In genomic region chr3:170809021-170809974, GRCh38 we compare ENCODE assay signal across 1 cellular context.
A peak's percentile ranks its signal among the peaks of the same experiment; 100 is the strongest.
TF ChIP-seq lines count a peak whose summit lies in the region.

No MANE protein-coding gene starts in this region.

TF ChIP-seq in K562, 482 proteins besides CTCF, POLR2A, EP300 and RAD21 (continued from another document and continues in another):
- TF ChIP-seq, protein P1, sequence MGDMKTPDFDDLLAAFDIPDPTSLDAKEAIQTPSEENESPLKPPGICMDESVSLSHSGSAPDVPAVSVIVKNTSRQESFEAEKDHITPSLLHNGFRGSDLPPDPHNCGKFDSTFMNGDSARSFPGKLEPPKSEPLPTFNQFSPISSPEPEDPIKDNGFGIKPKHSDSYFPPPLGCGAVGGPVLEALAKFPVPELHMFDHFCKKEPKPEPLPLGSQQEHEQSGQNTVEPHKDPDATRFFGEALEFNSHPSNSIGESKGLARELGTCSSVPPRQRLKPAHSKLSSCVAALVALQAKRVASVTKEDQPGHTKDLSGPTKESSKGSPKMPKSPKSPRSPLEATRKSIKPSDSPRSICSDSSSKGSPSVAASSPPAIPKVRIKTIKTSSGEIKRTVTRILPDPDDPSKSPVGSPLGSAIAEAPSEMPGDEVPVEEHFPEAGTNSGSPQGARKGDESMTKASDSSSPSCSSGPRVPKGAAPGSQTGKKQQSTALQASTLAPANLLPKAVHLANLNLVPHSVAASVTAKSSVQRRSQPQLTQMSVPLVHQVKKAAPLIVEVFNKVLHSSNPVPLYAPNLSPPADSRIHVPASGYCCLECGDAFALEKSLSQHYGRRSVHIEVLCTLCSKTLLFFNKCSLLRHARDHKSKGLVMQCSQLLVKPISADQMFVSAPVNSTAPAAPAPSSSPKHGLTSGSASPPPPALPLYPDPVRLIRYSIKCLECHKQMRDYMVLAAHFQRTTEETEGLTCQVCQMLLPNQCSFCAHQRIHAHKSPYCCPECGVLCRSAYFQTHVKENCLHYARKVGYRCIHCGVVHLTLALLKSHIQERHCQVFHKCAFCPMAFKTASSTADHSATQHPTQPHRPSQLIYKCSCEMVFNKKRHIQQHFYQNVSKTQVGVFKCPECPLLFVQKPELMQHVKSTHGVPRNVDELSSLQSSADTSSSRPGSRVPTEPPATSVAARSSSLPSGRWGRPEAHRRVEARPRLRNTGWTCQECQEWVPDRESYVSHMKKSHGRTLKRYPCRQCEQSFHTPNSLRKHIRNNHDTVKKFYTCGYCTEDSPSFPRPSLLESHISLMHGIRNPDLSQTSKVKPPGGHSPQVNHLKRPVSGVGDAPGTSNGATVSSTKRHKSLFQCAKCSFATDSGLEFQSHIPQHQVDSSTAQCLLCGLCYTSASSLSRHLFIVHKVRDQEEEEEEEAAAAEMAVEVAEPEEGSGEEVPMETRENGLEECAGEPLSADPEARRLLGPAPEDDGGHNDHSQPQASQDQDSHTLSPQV (IDR thresholded peaks at IDR 0.05): peak; percentile 83; the same call in 1 of the 2 replicates
- TF ChIP-seq CEBPB (tag; IDR thresholded peaks at IDR 0.05) (no peak), SRSF1 (IDR thresholded peaks at IDR 0.05; ENCODE audit: low read depth, low read length) (no peak), MAZ (CRISPR knock-in tag; conservative IDR thresholded peaks at IDR 0.05 in 1 of 2, IDR thresholded peaks at IDR 0.05 in 1 of 2) (0 out of 4 replicates have a peak, but pooled peaks of 1 of the 2 experiments have one; percentile 42), ETV6 (IDR thresholded peaks at IDR 0.05; ENCODE audit: borderline replicate concordance in 1 of 2, low read depth in 2 of 2, low read length in 1 of 2) (no peak), ETV6 (CRISPR knock-in tag; IDR thresholded peaks at IDR 0.05; ENCODE audit: borderline replicate concordance) (no peak), CXXC5 (CRISPR knock-in tag; IDR thresholded peaks at IDR 0.05) (peak; percentile 53), TAF7 (tag; IDR thresholded peaks at IDR 0.05) (no peak), ZNF282 (CRISPR knock-in tag; IDR thresholded peaks at IDR 0.05) (no peak), NCOA1 (IDR thresholded peaks at IDR 0.05; ENCODE audit: low read depth) (no peak), MTF1 (CRISPR knock-in tag; IDR thresholded peaks at IDR 0.05; ENCODE audit: borderline replicate concordance) (no peak), ZFP1 (CRISPR knock-in tag; IDR thresholded peaks at IDR 0.05) (no peak), RBM34 (IDR thresholded peaks at IDR 0.05; ENCODE audit: borderline replicate concordance, insufficient read depth, low read length) (no peak), FOS (IDR thresholded peaks at IDR 0.05; ENCODE audit: extremely low read depth, insufficient read length) (no peak), ZNF311 (CRISPR knock-in tag; IDR thresholded peaks at IDR 0.05) (no peak), NFIX (CRISPR knock-in tag; IDR thresholded peaks at IDR 0.05; ENCODE audit: low read depth) (no peak), POLR2G (IDR thresholded peaks at IDR 0.05; ENCODE audit: low read depth, low read length) (no peak), FOXO4 (CRISPR knock-in tag; IDR thresholded peaks at IDR 0.05) (no peak), ZC3H8 (IDR thresholded peaks at IDR 0.05) (no peak), NFXL1 (CRISPR knock-in tag; IDR thresholded peaks at IDR 0.05) (no peak), SMARCA5 (IDR thresholded peaks at IDR 0.05) (no peak), PHB2 (IDR thresholded peaks at IDR 0.05; ENCODE audit: low read depth) (no peak), TSC22D4 (tag; IDR thresholded peaks at IDR 0.05) (no peak), ZBED1 (IDR thresholded peaks at IDR 0.05) (no peak), DACH1 (IDR thresholded peaks at IDR 0.05; ENCODE audit: partially characterized antibody) (no peak), XRCC3 (IDR thresholded peaks at IDR 0.05) (no peak), CREM (IDR thresholded peaks at IDR 0.05; ENCODE audit: low read depth) (no peak), TEAD4 (IDR thresholded peaks at IDR 0.05; ENCODE audit: low read length) (peak; percentile 22; the same call in 1 of the 2 replicates), TEAD4 (CRISPR knock-in tag; IDR thresholded peaks at IDR 0.05; ENCODE audit: borderline replicate concordance) (no peak), ZBTB34 (CRISPR knock-in tag; IDR thresholded peaks at IDR 0.05) (no peak), C11orf30 (IDR thresholded peaks at IDR 0.05; ENCODE audit: low read depth) (peak; percentile 87), HDAC1 (IDR thresholded peaks at IDR 0.05) (peak in 1 of 2 experiments; percentile 43; a peak in 1 of 4 replicates), ZNF140 (CRISPR knock-in tag; IDR thresholded peaks at IDR 0.05) (no peak), RBM25 (IDR thresholded peaks at IDR 0.05; ENCODE audit: low read depth, low read length, severe bottlenecking) (no peak), RCOR1 (IDR thresholded peaks at IDR 0.05; ENCODE audit: borderline replicate concordance in 1 of 2, low read depth in 2 of 2, low read length in 2 of 2) (peak in 1 of 2 experiments; percentile 59; a peak in 1 of 4 replicates), ZEB2 (IDR thresholded peaks at IDR 0.05) (0 out of 2 replicates have a peak, but pooled peaks have one; percentile 31), GABPB2 (CRISPR knock-in tag; conservative IDR thresholded peaks at IDR 0.05) (no peak)
- TF ChIP-seq, protein P2, sequence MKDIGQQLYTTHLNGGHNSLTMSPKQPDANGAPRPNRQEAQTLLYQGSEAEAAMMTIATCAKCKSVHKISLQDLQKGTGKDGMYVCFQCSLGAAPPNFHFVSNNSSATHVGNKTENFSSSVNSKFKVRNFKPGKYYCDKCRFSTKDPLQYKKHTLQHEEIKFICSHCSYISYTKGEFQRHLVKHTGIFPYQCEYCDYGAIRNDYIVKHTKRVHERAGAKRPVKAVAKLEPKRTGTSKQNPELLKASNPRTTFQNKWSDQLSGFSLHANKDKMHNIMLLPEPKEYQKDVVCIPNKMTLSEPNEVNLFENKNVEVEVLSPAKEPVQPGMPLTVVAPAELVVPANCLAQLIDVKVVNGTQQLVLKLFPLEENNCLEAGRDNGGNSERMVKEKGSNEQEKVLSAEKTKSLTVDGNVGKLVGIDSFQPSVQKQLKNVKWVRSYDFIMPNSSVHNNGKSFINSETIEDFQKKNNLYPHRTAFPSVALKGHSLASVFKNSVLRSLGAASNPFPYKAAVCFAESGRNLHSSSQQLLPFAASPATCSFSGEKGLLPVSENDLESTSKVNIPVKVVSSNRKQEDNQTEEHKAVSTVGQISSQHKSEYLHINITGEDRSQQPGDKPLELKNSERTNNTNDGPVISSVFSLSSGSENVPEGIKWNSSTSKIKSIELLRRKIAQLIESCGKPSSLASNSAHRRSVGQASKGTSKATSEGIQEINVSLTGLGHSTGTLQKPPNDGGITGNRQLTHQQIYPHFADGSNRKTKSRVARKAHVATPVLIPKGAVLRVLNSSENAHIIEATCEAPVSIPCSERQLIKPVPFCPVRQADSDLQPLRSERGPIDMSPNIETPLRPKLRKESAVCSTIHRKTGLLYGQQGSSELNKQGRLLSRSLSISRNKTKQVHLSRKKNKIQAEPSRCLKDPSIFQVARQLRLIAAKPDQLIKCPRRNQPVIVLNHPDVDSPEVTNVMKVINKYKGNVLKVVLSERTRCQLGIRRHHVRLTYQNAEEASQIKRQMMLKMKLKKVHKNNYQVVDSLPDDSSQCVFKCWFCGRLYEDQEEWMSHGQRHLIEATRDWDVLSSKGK (CRISPR knock-in tag; IDR thresholded peaks at IDR 0.05): no peak
- TF ChIP-seq, protein P3, sequence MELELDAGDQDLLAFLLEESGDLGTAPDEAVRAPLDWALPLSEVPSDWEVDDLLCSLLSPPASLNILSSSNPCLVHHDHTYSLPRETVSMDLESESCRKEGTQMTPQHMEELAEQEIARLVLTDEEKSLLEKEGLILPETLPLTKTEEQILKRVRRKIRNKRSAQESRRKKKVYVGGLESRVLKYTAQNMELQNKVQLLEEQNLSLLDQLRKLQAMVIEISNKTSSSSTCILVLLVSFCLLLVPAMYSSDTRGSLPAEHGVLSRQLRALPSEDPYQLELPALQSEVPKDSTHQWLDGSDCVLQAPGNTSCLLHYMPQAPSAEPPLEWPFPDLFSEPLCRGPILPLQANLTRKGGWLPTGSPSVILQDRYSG (tag; conservative IDR thresholded peaks at IDR 0.05; ENCODE audit: low read depth): no peak
- TF ChIP-seq, protein P4, sequence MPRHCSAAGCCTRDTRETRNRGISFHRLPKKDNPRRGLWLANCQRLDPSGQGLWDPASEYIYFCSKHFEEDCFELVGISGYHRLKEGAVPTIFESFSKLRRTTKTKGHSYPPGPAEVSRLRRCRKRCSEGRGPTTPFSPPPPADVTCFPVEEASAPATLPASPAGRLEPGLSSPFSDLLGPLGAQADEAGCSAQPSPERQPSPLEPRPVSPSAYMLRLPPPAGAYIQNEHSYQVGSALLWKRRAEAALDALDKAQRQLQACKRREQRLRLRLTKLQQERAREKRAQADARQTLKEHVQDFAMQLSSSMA (CRISPR knock-in tag; IDR thresholded peaks at IDR 0.05): no peak
- TF ChIP-seq, protein P5, sequence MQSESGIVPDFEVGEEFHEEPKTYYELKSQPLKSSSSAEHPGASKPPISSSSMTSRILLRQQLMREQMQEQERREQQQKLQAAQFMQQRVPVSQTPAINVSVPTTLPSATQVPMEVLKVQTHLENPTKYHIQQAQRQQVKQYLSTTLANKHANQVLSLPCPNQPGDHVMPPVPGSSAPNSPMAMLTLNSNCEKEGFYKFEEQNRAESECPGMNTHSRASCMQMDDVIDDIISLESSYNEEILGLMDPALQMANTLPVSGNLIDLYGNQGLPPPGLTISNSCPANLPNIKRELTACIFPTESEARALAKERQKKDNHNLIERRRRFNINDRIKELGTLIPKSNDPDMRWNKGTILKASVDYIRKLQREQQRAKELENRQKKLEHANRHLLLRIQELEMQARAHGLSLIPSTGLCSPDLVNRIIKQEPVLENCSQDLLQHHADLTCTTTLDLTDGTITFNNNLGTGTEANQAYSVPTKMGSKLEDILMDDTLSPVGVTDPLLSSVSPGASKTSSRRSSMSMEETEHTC (IDR thresholded peaks at IDR 0.05): no peak
- TF ChIP-seq, protein P6, sequence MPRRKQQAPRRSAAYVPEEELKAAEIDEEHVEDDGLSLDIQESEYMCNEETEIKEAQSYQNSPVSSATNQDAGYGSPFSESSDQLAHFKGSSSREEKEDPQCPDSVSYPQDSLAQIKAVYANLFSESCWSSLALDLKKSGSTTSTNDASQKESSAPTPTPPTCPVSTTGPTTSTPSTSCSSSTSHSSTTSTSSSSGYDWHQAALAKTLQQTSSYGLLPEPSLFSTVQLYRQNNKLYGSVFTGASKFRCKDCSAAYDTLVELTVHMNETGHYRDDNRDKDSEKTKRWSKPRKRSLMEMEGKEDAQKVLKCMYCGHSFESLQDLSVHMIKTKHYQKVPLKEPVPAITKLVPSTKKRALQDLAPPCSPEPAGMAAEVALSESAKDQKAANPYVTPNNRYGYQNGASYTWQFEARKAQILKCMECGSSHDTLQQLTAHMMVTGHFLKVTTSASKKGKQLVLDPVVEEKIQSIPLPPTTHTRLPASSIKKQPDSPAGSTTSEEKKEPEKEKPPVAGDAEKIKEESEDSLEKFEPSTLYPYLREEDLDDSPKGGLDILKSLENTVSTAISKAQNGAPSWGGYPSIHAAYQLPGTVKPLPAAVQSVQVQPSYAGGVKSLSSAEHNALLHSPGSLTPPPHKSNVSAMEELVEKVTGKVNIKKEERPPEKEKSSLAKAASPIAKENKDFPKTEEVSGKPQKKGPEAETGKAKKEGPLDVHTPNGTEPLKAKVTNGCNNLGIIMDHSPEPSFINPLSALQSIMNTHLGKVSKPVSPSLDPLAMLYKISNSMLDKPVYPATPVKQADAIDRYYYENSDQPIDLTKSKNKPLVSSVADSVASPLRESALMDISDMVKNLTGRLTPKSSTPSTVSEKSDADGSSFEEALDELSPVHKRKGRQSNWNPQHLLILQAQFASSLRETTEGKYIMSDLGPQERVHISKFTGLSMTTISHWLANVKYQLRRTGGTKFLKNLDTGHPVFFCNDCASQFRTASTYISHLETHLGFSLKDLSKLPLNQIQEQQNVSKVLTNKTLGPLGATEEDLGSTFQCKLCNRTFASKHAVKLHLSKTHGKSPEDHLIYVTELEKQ (CRISPR knock-in tag; IDR thresholded peaks at IDR 0.05): no peak
- TF ChIP-seq, protein P7, sequence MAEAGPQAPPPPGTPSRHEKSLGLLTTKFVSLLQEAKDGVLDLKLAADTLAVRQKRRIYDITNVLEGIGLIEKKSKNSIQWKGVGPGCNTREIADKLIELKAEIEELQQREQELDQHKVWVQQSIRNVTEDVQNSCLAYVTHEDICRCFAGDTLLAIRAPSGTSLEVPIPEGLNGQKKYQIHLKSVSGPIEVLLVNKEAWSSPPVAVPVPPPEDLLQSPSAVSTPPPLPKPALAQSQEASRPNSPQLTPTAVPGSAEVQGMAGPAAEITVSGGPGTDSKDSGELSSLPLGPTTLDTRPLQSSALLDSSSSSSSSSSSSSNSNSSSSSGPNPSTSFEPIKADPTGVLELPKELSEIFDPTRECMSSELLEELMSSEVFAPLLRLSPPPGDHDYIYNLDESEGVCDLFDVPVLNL (CRISPR knock-in tag; IDR thresholded peaks at IDR 0.05; ENCODE audit: low read depth): no peak
- TF ChIP-seq, protein P8, sequence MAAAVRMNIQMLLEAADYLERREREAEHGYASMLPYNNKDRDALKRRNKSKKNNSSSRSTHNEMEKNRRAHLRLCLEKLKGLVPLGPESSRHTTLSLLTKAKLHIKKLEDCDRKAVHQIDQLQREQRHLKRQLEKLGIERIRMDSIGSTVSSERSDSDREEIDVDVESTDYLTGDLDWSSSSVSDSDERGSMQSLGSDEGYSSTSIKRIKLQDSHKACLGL (CRISPR knock-in tag; IDR thresholded peaks at IDR 0.05; ENCODE audit: borderline replicate concordance, poor library complexity, severe bottlenecking): no peak
- TF ChIP-seq, protein P9, sequence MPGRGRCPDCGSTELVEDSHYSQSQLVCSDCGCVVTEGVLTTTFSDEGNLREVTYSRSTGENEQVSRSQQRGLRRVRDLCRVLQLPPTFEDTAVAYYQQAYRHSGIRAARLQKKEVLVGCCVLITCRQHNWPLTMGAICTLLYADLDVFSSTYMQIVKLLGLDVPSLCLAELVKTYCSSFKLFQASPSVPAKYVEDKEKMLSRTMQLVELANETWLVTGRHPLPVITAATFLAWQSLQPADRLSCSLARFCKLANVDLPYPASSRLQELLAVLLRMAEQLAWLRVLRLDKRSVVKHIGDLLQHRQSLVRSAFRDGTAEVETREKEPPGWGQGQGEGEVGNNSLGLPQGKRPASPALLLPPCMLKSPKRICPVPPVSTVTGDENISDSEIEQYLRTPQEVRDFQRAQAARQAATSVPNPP (IDR thresholded peaks at IDR 0.05; ENCODE audit: borderline replicate concordance, insufficient read depth, insufficient read length): no peak
